Comparison of ENCODE assay signal across 9 cellular contexts in the genomic region with DNA sequence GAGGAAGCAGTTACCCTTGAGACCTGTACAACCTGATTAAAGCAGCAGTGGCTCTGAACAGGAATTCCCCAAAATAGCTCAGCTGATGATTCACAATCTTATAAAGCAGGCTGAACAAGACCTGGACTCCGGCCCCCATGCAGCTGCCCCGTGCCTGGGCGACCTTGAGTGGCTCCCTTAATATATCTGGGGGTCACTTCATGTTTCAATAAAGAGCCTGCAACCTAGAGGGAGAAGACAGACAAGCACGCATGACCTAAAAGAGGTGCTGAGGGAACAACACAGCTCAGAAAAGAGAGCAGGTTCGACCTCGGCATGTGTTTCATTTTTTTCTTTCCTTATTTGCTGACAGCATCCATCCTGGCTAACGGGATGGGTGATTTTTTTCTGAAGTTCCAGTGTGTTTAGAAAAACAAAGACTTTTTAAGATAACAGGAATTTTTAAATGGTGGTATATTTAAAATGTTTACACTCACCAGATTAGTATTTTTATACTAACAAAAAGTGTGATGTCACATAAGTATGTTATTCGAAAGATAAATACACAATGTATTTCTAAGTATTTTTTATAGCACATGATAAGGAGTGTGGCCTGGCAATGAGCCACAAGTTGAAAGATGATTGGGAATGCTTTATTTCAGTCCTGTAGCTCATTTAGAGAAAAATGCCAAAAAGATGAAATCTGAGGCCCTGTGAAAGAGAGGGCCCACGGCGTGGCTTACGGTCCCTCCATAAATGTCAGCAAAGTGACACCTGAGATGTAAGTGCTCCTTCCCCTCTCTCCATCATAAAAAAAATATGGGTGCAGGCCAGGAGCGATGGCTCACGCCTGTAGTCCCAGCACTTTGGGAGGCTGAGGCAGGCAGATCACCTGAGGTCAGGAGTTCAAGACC.
DNase-seq lines count a peak whose midpoint lies in the region; ATAC-seq, FAIRE-seq and TF ChIP-seq lines count a peak whose summit lies in the region.
"Had no signal": no experiment of that assay in that cellular context is flagged by ENCODE, and none has a peak within 500 bp of the region (broad histone marks: within the 10 kb centered on the region; RNA-seq: fewer than 3 reads in every experiment).

No MANE protein-coding gene starts in this region.

- H3K4me1 ChIP-seq in mammary epithelial cell (ENCODE audit: insufficient read depth, low read length) (no peaks in the 10 kb centered on the region), HepG2 (ENCODE audit: insufficient read depth, low read length) (peaks cover 65% of the 10 kb centered on the region), tibial nerve (peaks cover 0 to 33% (median 11%) of the 10 kb centered on the region in 4 donors)

- 66% methylated on average over 13 of the region's 13 CpGs for WGBS in mammary epithelial cell (ENCODE audit: low coverage, missing lambda C conversion rate)
- 52% methylated on average over 10 of the region's 13 CpGs for WGBS in HepG2 (ENCODE audit: low lambda C conversion rate)
- WGBS in tibial nerve, 2 donors = 61 to 64% methylated on average over 13 of the region's 13 CpGs

- H3K27ac ChIP-seq in mammary epithelial cell (ENCODE audit: insufficient read depth, low read depth, low read length) = no peak overlapping the region
- H3K27ac ChIP-seq in HepG2 (ENCODE audit: extremely low read length, insufficient read depth, low read length) = no peak overlapping the region
- no peak overlapping the region for H3K27ac ChIP-seq in tibial nerve

- in situ Hi-C loops in ACHN (cut with HindIII; ENCODE audit: low pct_ligation_motif_present, low pct_unique_long_range_greater_than_20kb, low sequenced_read_pairs) = no loop called here
- in situ Hi-C loops in mammary epithelial cell (cut with MboI; ENCODE audit: low sequenced_read_pairs in 2 of 2) = no loop called here
- in situ Hi-C loops in HepG2 (cut with HindIII; ENCODE audit: extremely low pct_ligation_motif_present, low pct_unique_long_range_greater_than_20kb) = no loop called here

- H3K79me2 ChIP-seq in mammary epithelial cell (ENCODE audit: insufficient read depth, low read length) (no peaks in the 10 kb centered on the region), HepG2 (ENCODE audit: insufficient read depth, low read length) (no peaks in the 10 kb centered on the region)

- H3K36me3 ChIP-seq in mammary epithelial cell (ENCODE audit: insufficient read depth, low read length) = no peaks in the 10 kb centered on the region
- H3K36me3 ChIP-seq in HepG2 (replicated peaks in 1 of 2; ENCODE audit: control insufficient read depth in 1 of 2, insufficient read depth in 2 of 2, low read length in 2 of 2) = no peaks in the 10 kb centered on the region
- H3K36me3 ChIP-seq in tibial nerve = no peaks in the 10 kb centered on the region

- H3K9ac ChIP-seq in mammary epithelial cell (ENCODE audit: insufficient read depth, low read length) (no peak overlapping the region), HepG2 (ENCODE audit: insufficient read depth, low read depth, low read length) (no peak overlapping the region)

- H3K27me3 ChIP-seq in mammary epithelial cell (ENCODE audit: insufficient read depth, low read length) = peaks cover 2% of the 10 kb centered on the region
- H3K27me3 ChIP-seq in HepG2 (ENCODE audit: control insufficient read depth in 1 of 2, insufficient read depth in 2 of 2, low read length in 2 of 2) = peaks cover 2 to 8% of the 10 kb centered on the region in 2 experiments; a peak in 4 of 5 replicates
- H3K27me3 ChIP-seq in tibial nerve = no peaks in the 10 kb centered on the region

- ATAC-seq in HepG2 = peak; percentile 26; the same call in 2 of the 3 replicates
- ATAC-seq in GM19463 (IDR thresholded peaks at IDR 0.05; ENCODE audit: unreplicated experiment) = no peak

- POLR2A ChIA-PET in HepG2 (lab: Yijun Ruan, JAX) = interaction anchor here (1.2 to 1.6 kb wide), 2 partner anchors 21 to 23 kb away, joined by 3 read pairs; no protein-coding TSS in a partner anchor

- H3K9me3 ChIP-seq in mammary epithelial cell (replicated peaks; ENCODE audit: insufficient read depth, low read length) = no peaks in the 10 kb centered on the region
- no peaks in the 10 kb centered on the region for H3K9me3 ChIP-seq in HepG2 (ENCODE audit: low read length)
- H3K9me3 ChIP-seq in tibial nerve = no peaks in the 10 kb centered on the region

- CTCF ChIA-PET in mammary epithelial cell (lab: Charles Lee; ENCODE audit: low non-redundant PET) (interaction anchor here (0.7 to 1.1 kb wide), 2 partner anchors 13 to 171 kb away, joined by 9 to 12 read pairs; no protein-coding TSS in a partner anchor), HepG2 (lab: Yijun Ruan, JAX; ENCODE audit: low intra/inter-chr PET ratio, low total read pairs) (interaction anchor here (1.5 kb wide), 1 partner anchor 13 kb away, joined by 3 read pairs; no protein-coding TSS in a partner anchor)

- FAIRE-seq in HTR-8/SVneo (lab: Jason Lieb, UNC) = peak; percentile 42
- FAIRE-seq in HepG2 (lab: Jason Lieb, UNC) = no peak

- TF ChIP-seq EP300 in HepG2 (IDR thresholded peaks at IDR 0.05; ENCODE audit: low read depth in 2 of 2, low read length in 2 of 2) (peak in 1 of 2 experiments; percentile 6; a peak in 1 of 4 replicates), HepG2 (CRISPR knock-in tag; IDR thresholded peaks at IDR 0.05; ENCODE audit: borderline replicate concordance) (no peak), tibial nerve (IDR thresholded peaks at IDR 0.05) (no peak)

- H3K4me3 ChIP-seq in mammary epithelial cell (replicated peaks in 1 of 3; ENCODE audit: insufficient read depth in 1 of 3, low read depth in 2 of 3, low read length in 3 of 3) = no peak overlapping the region
- peak overlapping the region in 2 of 3 experiments; percentile 11 to 15; a peak in 2 of 6 replicates for H3K4me3 ChIP-seq in HepG2 (replicated peaks in 1 of 3; ENCODE audit: insufficient read depth in 1 of 3, low read depth in 2 of 3, low read length in 3 of 3)
- no peak overlapping the region for H3K4me3 ChIP-seq in tibial nerve
- H3K4me3 ChIP-seq: GM23338 had no signal

- no peak for TF ChIP-seq CTCF in mammary epithelial cell (conservative IDR thresholded peaks at IDR 0.05 in 1 of 2, IDR thresholded peaks at IDR 0.05 in 1 of 2; ENCODE audit: extremely low read depth in 1 of 2, insufficient read depth in 1 of 2, low read depth in 1 of 2, low read length in 2 of 2)
- no peak for TF ChIP-seq CTCF in HepG2 (CRISPR knock-in tag; IDR thresholded peaks at IDR 0.05)
- no peak for TF ChIP-seq CTCF in tibial nerve (IDR thresholded peaks at IDR 0.05)

- no peak for TF ChIP-seq RAD21 in HepG2 (CRISPR knock-in tag; IDR thresholded peaks at IDR 0.05)

- no peaks in the 10 kb centered on the region for H4K20me1 ChIP-seq in mammary epithelial cell (ENCODE audit: insufficient read depth, low read length)
- no peaks in the 10 kb centered on the region for H4K20me1 ChIP-seq in HepG2 (ENCODE audit: insufficient read depth, low read length)

- intact Hi-C loops in mammary epithelial cell (cut with micrococcal nuclease) = loop anchor here (1.0 to 2.0 kb wide), 5 partner anchors 114 to 628 kb away; no protein-coding TSS in a partner anchor
- intact Hi-C loops in HepG2 (cut with micrococcal nuclease; ENCODE audit: unreplicated experiment) = loop anchor here (1.0 to 2.0 kb wide), 2 partner anchors 42 to 260 kb away; no protein-coding TSS in a partner anchor

- DNase-seq in ACHN (peak; percentile 72), HTR-8/SVneo (ENCODE audit: insufficient read length, low spot score) (peak; percentile 53), mammary epithelial cell (peak; percentile 70), HepG2 (ENCODE audit: low spot score) (no peak), AML-193 (lab: John Stamatoyannopoulos, UW) (no peak), NCI-H187 treated with DMSO at 0.1 percent for 48 hours (lab: John Stamatoyannopoulos, UW) (no peak), tibial nerve (ENCODE audit: low spot score in 2 of 2) (no peak)

- TF ChIP-seq POLR2A in HepG2 (IDR thresholded peaks at IDR 0.05; ENCODE audit: insufficient read depth in 1 of 2, low read depth in 2 of 2, low read length in 2 of 2) = no peak
- TF ChIP-seq POLR2A in tibial nerve (IDR thresholded peaks at IDR 0.05) = no peak

- no TSS peak for BruUV-seq in mammary epithelial cell (replicated peaks; lab: Mats Ljungman, UMichigan)
- no TSS peak for BruUV-seq in HepG2 (replicated peaks; lab: Mats Ljungman, UMichigan)

- dilution Hi-C loops in mammary epithelial cell (cut with HindIII; ENCODE audit: low sequenced_read_pairs) = no loop called here

- H2AFZ ChIP-seq in mammary epithelial cell (ENCODE audit: low read depth, low read length) = no peak overlapping the region
- no peak overlapping the region for H2AFZ ChIP-seq in HepG2 (ENCODE audit: low read length)

- no peak overlapping the region for H3K4me2 ChIP-seq in mammary epithelial cell (ENCODE audit: insufficient read depth, low read depth, low read length)
- H3K4me2 ChIP-seq in HepG2 (ENCODE audit: low read depth, low read length) = peak overlapping the region; percentile 46
- H3K4me2 ChIP-seq: GM23338 had no signal

TF ChIP-seq in HepG2, 621 proteins besides CTCF, POLR2A, EP300 and RAD21 (continues in another document):
- TF ChIP-seq MED1 (CRISPR knock-in tag; IDR thresholded peaks at IDR 0.05) = peak; percentile 66
- 0 out of 2 replicates have a peak, but pooled peaks have one; percentile 15 for TF ChIP-seq HDAC1 (CRISPR knock-in tag; IDR thresholded peaks at IDR 0.05)

Comparison
In these comparisons a context has a peak if more than half of its experiments do, and no peak if none do; other contexts are left out.
1. DNase-seq: peak in ACHN (single experiment), HTR-8/SVneo (single experiment) and mammary epithelial cell (single experiment); none in HepG2 (single experiment), AML-193 (0 of 2), NCI-H187 treated with DMSO at 0.1 percent for 48 hours (single experiment) and tibial nerve (0 of 2).
2. H3K4me3 ChIP-seq: peak in HepG2 (2 of 3); none in mammary epithelial cell (0 of 3) and tibial nerve (0 of 4).